Comparison of ENCODE assay signal across 25 cellular contexts in the genomic region with DNA sequence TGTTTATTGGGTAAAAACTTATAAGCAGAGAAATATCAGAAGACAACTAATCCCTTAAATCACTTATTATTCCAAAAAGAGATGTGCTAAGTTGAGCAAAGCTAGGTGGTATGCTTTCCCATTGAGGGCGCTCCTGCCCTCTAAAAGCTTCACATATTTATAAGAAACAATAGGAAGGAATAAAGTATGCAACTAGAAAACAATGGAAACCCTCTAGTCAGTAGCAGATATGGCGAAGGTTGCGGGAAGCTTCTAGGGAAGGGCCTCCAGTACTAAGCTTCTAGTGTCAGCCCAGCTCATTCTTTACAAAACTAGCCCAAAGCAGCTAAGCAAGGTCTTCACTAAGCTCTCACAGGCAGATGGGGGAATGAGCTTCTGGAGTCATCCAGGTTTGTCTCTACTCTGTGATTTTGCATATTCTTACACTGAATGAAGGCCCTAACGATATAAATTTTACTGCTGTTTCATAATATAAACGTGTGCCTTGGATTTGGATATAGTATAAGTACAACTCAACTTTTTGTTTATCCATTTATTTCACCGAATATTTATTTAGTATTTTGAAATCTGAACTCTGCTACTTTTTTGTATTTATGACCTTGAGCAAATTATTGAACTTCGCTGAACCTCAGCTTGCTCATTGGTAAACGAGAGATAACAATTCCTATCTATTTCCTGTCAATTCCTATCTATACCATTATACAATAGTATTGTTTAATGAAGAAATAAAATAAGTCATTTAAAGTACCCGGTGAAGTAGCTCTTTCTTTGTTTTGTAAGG.
"Had no signal": no experiment of that assay in that cellular context is flagged by ENCODE, and none has a peak within 500 bp of the region (broad histone marks: within the 10 kb centered on the region; RNA-seq: fewer than 3 reads in every experiment).

No MANE protein-coding gene starts in this region.

- H3K27me3 ChIP-seq: esophagus muscularis mucosa, gastrocnemius medialis, heart right ventricle, neutrophil, spleen, testis, tibial nerve, upper lobe of right lung, vagina had no signal

- ATAC-seq: gastrocnemius medialis; heart right ventricle; left cardiac atrium; left ventricle myocardium superior; naive thymus-derived CD4-positive, alpha-beta T cell; psoas muscle; sciatic nerve; stimulated activated memory B cell treated with anti-CD40 and anti-IgM and Interleukin-4, amounts not matched to agents 10 μg/mL and 1 μg/mL and 100 μg/mL, for 72 hours; upper lobe of right lung had no signal

- FAIRE-seq: keratinocyte had no signal

- H3K27ac ChIP-seq: epithelial cell of prostate, esophagus muscularis mucosa, gastrocnemius medialis, heart right ventricle, neutrophil, psoas muscle, spleen, testis, tibial nerve, upper lobe of right lung, vagina had no signal

- DNase-seq: effector memory CD4-positive, alpha-beta T cell; gastrocnemius medialis; heart right ventricle; hypothalamus; immature natural killer cell; left cardiac atrium; left ventricle myocardium superior; naive thymus-derived CD4-positive, alpha-beta T cell; nephron progenitor cell; psoas muscle; retina; spleen; stimulated activated CD4-positive, alpha-beta T cell treated with anti-CD3 and anti-CD28 coated beads, Interleukin-15, amount 100 ng/mL, for 24 hours; stimulated activated CD4-positive, alpha-beta T cell treated with anti-CD3 and anti-CD28 coated beads, Interleukin-1b, Interleukin-23, amount 100 ng/mL, for 48 hours; stimulated activated CD4-positive, alpha-beta T cell treated with anti-CD3 and anti-CD28 coated beads, Interleukin-4, amount 100 ng/mL, for 24 hours; testis; upper lobe of right lung had no signal

- H3K36me3 ChIP-seq: esophagus muscularis mucosa, gastrocnemius medialis, heart right ventricle, neutrophil, spleen, tibial nerve, upper lobe of right lung, vagina had no signal

- H3K4me1 ChIP-seq: esophagus muscularis mucosa, gastrocnemius medialis, heart right ventricle, psoas muscle, spleen, testis, tibial nerve, upper lobe of right lung, vagina had no signal

- H3K9me3 ChIP-seq: gastrocnemius medialis, neutrophil, psoas muscle, testis, tibial nerve, upper lobe of right lung, vagina had no signal

- H3K4me3 ChIP-seq: esophagus muscularis mucosa, gastrocnemius medialis, heart right ventricle, psoas muscle, spleen, testis, tibial nerve, upper lobe of right lung, vagina had no signal
